ENCODE assay signal across 23 cellular contexts in genomic region chr16:27506771-27507170, GRCh38.
"Had no signal": no experiment of that assay in that cellular context is flagged by ENCODE, and none has a peak within 500 bp of the region (broad histone marks: within the 10 kb centered on the region; RNA-seq: fewer than 3 reads in every experiment).

No MANE protein-coding gene starts in this region.

- H3K4me1 ChIP-seq: gastroesophageal sphincter, lower lobe of right lung had no signal

- H3K4me3 ChIP-seq: coronary artery, dorsolateral prefrontal cortex, esophagus muscularis mucosa, gastroesophageal sphincter, hepatocyte, lower lobe of right lung had no signal

- H3K4me3 Mint-ChIP-seq: immature natural killer cell, memory B cell had no signal

- H3K79me2 ChIP-seq: hepatocyte had no signal

- H3K27ac Mint-ChIP-seq: memory B cell had no signal

- ATAC-seq: gastroesophageal sphincter, left colon, left lobe of liver, lower lobe of right lung had no signal

- H3K9me3 ChIP-seq: esophagus muscularis mucosa, gastroesophageal sphincter, lower lobe of right lung had no signal

- H3K4me2 ChIP-seq: hepatocyte had no signal

- H3K27me3 ChIP-seq: dorsolateral prefrontal cortex, esophagus muscularis mucosa, foreskin keratinocyte, gastroesophageal sphincter, hepatocyte had no signal

- H3K4me1 Mint-ChIP-seq: immature natural killer cell, memory B cell had no signal

- H3K27me3 Mint-ChIP-seq: memory B cell had no signal

- H2AFZ ChIP-seq: hepatocyte had no signal

- DNase-seq: dermis blood vessel endothelial cell; dorsolateral prefrontal cortex; effector CD4-positive, alpha-beta T cell; effector memory CD4-positive, alpha-beta T cell; foreskin keratinocyte; glutamatergic neuron; head of caudate nucleus; hypothalamus; immature natural killer cell; islet precursor cell; kidney; kidney glomerular epithelial cell; left colon; left ventricle myocardium superior; lower lobe of right lung; mesendoderm; midbrain had no signal

- H3K9me3 Mint-ChIP-seq: immature natural killer cell, memory B cell had no signal

- H3K27ac ChIP-seq: coronary artery, esophagus muscularis mucosa, foreskin keratinocyte, gastroesophageal sphincter, hepatocyte, lower lobe of right lung had no signal
